In genomic region chr4:88697588-88698329, GRCh38 we compare ENCODE assay signal across 8 cellular contexts. TPM values are rescaled to one million over a fixed set of nuclear protein-coding genes. Genes with fewer than 3 reads are reported as not detected.
DNase-seq lines count a peak whose midpoint lies in the region; ATAC-seq and TF ChIP-seq lines count a peak whose summit lies in the region.

A gene with protein sequence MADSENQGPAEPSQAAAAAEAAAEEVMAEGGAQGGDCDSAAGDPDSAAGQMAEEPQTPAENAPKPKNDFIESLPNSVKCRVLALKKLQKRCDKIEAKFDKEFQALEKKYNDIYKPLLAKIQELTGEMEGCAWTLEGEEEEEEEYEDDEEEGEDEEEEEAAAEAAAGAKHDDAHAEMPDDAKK (minus strand): TSS chr4:88697829. CDS start chr4:88697754, 75 bp downstream.

- no peak within 1 kb of the TSS for H3K4ac ChIP-seq in neuronal stem cell (ENCODE audit: low read length)

- H2BK5ac ChIP-seq in neuronal stem cell (ENCODE audit: low read length): no peak within 1 kb of the TSS

- TF ChIP-seq CTCF in foreskin keratinocyte (conservative IDR thresholded peaks at IDR 0.05) (no peak), suprapubic skin (IDR thresholded peaks at IDR 0.05) (no peak)

- peak in 1 of 2 donors; percentile 19 for TF ChIP-seq POLR2A in suprapubic skin (IDR thresholded peaks at IDR 0.05)

- H3K9ac ChIP-seq in neuronal stem cell (ENCODE audit: low read depth, low read length, poor library complexity): peak within 1 kb of the TSS; percentile 68

- H3K4me3 ChIP-seq in neuronal stem cell (ENCODE audit: low read length in 2 of 2) (peak within 1 kb of the TSS; percentile 48 to 86), suprapubic skin (peak within 1 kb of the TSS; percentile 56)

- H2BK120ac ChIP-seq in neuronal stem cell (ENCODE audit: low read depth, low read length): no peak within 1 kb of the TSS

- ATAC-seq in HG03280 (IDR thresholded peaks at IDR 0.05; ENCODE audit: unreplicated experiment): peak; percentile 96
- peak; percentile 82 for ATAC-seq in foreskin keratinocyte

- H3K27ac ChIP-seq in foreskin keratinocyte: no peak within 1 kb of the TSS
- H3K27ac ChIP-seq in neuronal stem cell (replicated peaks; ENCODE audit: low read length): no peak within 1 kb of the TSS
- H3K27ac ChIP-seq in suprapubic skin: no peak within 1 kb of the TSS

- H3K14ac ChIP-seq in neuronal stem cell (ENCODE audit: low read length): no peak within 1 kb of the TSS

- no peak within 1 kb of the TSS for H4K8ac ChIP-seq in neuronal stem cell (ENCODE audit: low read depth, low read length)

- H3K18ac ChIP-seq in neuronal stem cell (ENCODE audit: low read length): peak within 1 kb of the TSS; percentile 67

- H3K27me3 ChIP-seq in foreskin keratinocyte (no peaks in the 10 kb centered on the region), neuronal stem cell (ENCODE audit: control insufficient read depth in 3 of 3, insufficient read depth in 3 of 3, low read depth in 1 of 3, low read length in 3 of 3) (no peaks in the 10 kb centered on the region), suprapubic skin (no peaks in the 10 kb centered on the region)

- H3K4me1 ChIP-seq in foreskin keratinocyte (no peaks in the 10 kb centered on the region), neuronal stem cell (ENCODE audit: control insufficient read depth in 2 of 2, insufficient read depth in 1 of 2, low read depth in 1 of 2, low read length in 2 of 2) (no peaks in the 10 kb centered on the region), suprapubic skin (no peaks in the 10 kb centered on the region)

- no peak within 1 kb of the TSS for H2AK5ac ChIP-seq in neuronal stem cell (ENCODE audit: low read depth, low read length)

- no peak within 1 kb of the TSS for H4K91ac ChIP-seq in neuronal stem cell (ENCODE audit: low read depth, low read length, poor library complexity)

- H3K23ac ChIP-seq in neuronal stem cell (ENCODE audit: low read depth, low read length, poor library complexity): no peak within 1 kb of the TSS

- DNase-seq in SIG-M5 treated with dmso at 0.1 percent for 504 hours (lab: John Stamatoyannopoulos, UW; ENCODE audit: unreplicated experiment) (peak; percentile 16), SIG-M5 (lab: John Stamatoyannopoulos, UW) (no peak), foreskin keratinocyte (no peak), neuronal stem cell (ENCODE audit: low spot score) (no peak), suprapubic skin (ENCODE audit: low spot score in 2 of 2) (peak; percentile 78 to 80)
- DNase-seq in activated effector memory CD4-positive, alpha-beta T cell treated with anti-CD3 and anti-CD28 coated beads, Interleukin-2, amount 50 U/mL, for 16 hours: peak; percentile 87

- no peak within 1 kb of the TSS for H2BK15ac ChIP-seq in neuronal stem cell (ENCODE audit: low read length)

- H3K79me1 ChIP-seq in neuronal stem cell (ENCODE audit: low read depth, low read length): no peaks in the 10 kb centered on the region

- no peak for TF ChIP-seq EP300 in suprapubic skin (IDR thresholded peaks at IDR 0.05)

- peak within 1 kb of the TSS; percentile 91 for H2AFZ ChIP-seq in neuronal stem cell (ENCODE audit: low read length)

- H3K4me2 ChIP-seq in neuronal stem cell (ENCODE audit: insufficient read depth, low read length, poor library complexity, severe bottlenecking): peak within 1 kb of the TSS; percentile 66

- H3K9me3 ChIP-seq in neuronal stem cell (replicated peaks in 1 of 2; ENCODE audit: control insufficient read depth in 2 of 2, insufficient read depth in 1 of 2, low read depth in 1 of 2, low read length in 2 of 2) (no peaks in the 10 kb centered on the region), suprapubic skin (no peaks in the 10 kb centered on the region)

- H2BK12ac ChIP-seq in neuronal stem cell (ENCODE audit: low read length): no peak within 1 kb of the TSS

- no CpG with 5 or more reads among the region's 40 CpGs for WGBS in neuronal stem cell (ENCODE audit: extremely low coverage in 2 of 2, insufficient read length in 2 of 2, insufficient replicate concordance in 1 of 2), 2 donors
- 56% methylated on average over 24 of the region's 40 CpGs for WGBS in suprapubic skin

- H3K36me3 ChIP-seq in neuronal stem cell (replicated peaks in 1 of 2; ENCODE audit: control insufficient read depth in 2 of 2, insufficient read depth in 2 of 2, low read length in 2 of 2): no peaks in the 10 kb centered on the region
- H3K36me3 ChIP-seq in suprapubic skin: peaks cover 13% of the 10 kb centered on the region

TF ChIP-seq in PFSK-1, 5 proteins besides CTCF, POLR2A, EP300 and RAD21:
- TF ChIP-seq POLR2AphosphoS5 (IDR thresholded peaks at IDR 0.05; ENCODE audit: low read depth, low read length) (0 out of 2 replicates have a peak, but pooled peaks have one; percentile 21), FOXP2 (optimal IDR thresholded peaks at IDR 0.05; ENCODE audit: borderline replicate concordance, extremely low read depth, extremely low read length, insufficient read depth) (no peak)

RNA-seq across cellular contexts. Expression of the gene that starts here (rescaled TPM):
- 0.29 TPM for polyA plus RNA-seq in PFSK-1 (2012; ENCODE audit: insufficient read length, low read depth)
- total RNA-seq in foreskin keratinocyte (0.88 and 1.3 TPM in 2 replicates), suprapubic skin (1 to 10 TPM; 1.1 to 2.4 (median 2.0) TPM)
- 0.49 and 1.0 TPM in 2 replicates for polyA plus RNA-seq in foreskin keratinocyte
- polyA plus RNA-seq in neuronal stem cell (2013, experiment 1 of 2): 7.0 TPM
- 7.0 TPM for polyA plus RNA-seq in neuronal stem cell (2013, experiment 2 of 2)

Comparison
In these comparisons a context has a peak if more than half of its experiments do, and no peak if none do; other contexts are left out.
1. DNase-seq: peak in SIG-M5 treated with dmso at 0.1 percent for 504 hours (single experiment), activated effector memory CD4-positive, alpha-beta T cell treated with anti-CD3 and anti-CD28 coated beads, Interleukin-2, amount 50 U/mL, for 16 hours (single experiment) and suprapubic skin (2 of 2); none in SIG-M5 (single experiment), foreskin keratinocyte (0 of 2) and neuronal stem cell (single experiment).